Comparison of ENCODE assay signal across 1 cellular context in the genomic region with DNA sequence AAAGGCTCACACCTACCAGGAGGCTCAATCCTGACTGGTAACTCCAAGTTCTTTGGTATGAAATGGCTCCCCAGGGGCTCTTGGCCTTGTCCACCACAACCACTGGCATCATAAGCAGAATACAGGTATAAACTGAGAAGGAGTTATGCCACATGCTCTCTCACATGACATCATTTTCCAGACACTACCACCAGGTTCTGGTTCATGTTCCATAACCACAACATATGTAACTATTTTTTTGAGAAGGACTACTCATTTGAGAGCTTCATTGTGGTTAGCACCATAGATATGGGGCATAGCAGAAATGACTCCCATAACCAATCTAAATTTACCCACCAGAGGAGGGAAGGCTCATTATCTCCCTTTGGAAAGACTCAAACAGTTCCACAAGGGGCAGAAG.
TF ChIP-seq lines count a peak whose summit lies in the region.

No MANE protein-coding gene starts in this region.

TF ChIP-seq in GM23338, 12 proteins besides CTCF, POLR2A, EP300 and RAD21:
- TF ChIP-seq, protein P1, sequence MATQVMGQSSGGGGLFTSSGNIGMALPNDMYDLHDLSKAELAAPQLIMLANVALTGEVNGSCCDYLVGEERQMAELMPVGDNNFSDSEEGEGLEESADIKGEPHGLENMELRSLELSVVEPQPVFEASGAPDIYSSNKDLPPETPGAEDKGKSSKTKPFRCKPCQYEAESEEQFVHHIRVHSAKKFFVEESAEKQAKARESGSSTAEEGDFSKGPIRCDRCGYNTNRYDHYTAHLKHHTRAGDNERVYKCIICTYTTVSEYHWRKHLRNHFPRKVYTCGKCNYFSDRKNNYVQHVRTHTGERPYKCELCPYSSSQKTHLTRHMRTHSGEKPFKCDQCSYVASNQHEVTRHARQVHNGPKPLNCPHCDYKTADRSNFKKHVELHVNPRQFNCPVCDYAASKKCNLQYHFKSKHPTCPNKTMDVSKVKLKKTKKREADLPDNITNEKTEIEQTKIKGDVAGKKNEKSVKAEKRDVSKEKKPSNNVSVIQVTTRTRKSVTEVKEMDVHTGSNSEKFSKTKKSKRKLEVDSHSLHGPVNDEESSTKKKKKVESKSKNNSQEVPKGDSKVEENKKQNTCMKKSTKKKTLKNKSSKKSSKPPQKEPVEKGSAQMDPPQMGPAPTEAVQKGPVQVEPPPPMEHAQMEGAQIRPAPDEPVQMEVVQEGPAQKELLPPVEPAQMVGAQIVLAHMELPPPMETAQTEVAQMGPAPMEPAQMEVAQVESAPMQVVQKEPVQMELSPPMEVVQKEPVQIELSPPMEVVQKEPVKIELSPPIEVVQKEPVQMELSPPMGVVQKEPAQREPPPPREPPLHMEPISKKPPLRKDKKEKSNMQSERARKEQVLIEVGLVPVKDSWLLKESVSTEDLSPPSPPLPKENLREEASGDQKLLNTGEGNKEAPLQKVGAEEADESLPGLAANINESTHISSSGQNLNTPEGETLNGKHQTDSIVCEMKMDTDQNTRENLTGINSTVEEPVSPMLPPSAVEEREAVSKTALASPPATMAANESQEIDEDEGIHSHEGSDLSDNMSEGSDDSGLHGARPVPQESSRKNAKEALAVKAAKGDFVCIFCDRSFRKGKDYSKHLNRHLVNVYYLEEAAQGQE (IDR thresholded peaks at IDR 0.05; ENCODE audit: unreplicated experiment) = no peak
- TF ChIP-seq, protein P2, sequence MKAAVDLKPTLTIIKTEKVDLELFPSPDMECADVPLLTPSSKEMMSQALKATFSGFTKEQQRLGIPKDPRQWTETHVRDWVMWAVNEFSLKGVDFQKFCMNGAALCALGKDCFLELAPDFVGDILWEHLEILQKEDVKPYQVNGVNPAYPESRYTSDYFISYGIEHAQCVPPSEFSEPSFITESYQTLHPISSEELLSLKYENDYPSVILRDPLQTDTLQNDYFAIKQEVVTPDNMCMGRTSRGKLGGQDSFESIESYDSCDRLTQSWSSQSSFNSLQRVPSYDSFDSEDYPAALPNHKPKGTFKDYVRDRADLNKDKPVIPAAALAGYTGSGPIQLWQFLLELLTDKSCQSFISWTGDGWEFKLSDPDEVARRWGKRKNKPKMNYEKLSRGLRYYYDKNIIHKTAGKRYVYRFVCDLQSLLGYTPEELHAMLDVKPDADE (IDR thresholded peaks at IDR 0.05) = no peak
- TF ChIP-seq EZH2 (IDR thresholded peaks at IDR 0.05; ENCODE audit: low read depth, unreplicated experiment) (no peak), JUNB (IDR thresholded peaks at IDR 0.05; ENCODE audit: unreplicated experiment) (no peak), STAT1 (IDR thresholded peaks at IDR 0.05; ENCODE audit: unreplicated experiment) (no peak), EZH2phosphoT487 (IDR thresholded peaks at IDR 0.05; ENCODE audit: unreplicated experiment) (no peak), NANOG (IDR thresholded peaks at IDR 0.05; ENCODE audit: borderline replicate concordance) (no peak), CREB1 (CRISPR knock-in tag; IDR thresholded peaks at IDR 0.05; ENCODE audit: low read depth) (no peak), ZNF331 (CRISPR knock-in tag; IDR thresholded peaks at IDR 0.05; ENCODE audit: low read depth) (no peak), POLR2AphosphoS5 (IDR thresholded peaks at IDR 0.05; ENCODE audit: low read depth) (no peak), ZNF114 (CRISPR knock-in tag; IDR thresholded peaks at IDR 0.05) (no peak)
- TF ChIP-seq, protein P3, sequence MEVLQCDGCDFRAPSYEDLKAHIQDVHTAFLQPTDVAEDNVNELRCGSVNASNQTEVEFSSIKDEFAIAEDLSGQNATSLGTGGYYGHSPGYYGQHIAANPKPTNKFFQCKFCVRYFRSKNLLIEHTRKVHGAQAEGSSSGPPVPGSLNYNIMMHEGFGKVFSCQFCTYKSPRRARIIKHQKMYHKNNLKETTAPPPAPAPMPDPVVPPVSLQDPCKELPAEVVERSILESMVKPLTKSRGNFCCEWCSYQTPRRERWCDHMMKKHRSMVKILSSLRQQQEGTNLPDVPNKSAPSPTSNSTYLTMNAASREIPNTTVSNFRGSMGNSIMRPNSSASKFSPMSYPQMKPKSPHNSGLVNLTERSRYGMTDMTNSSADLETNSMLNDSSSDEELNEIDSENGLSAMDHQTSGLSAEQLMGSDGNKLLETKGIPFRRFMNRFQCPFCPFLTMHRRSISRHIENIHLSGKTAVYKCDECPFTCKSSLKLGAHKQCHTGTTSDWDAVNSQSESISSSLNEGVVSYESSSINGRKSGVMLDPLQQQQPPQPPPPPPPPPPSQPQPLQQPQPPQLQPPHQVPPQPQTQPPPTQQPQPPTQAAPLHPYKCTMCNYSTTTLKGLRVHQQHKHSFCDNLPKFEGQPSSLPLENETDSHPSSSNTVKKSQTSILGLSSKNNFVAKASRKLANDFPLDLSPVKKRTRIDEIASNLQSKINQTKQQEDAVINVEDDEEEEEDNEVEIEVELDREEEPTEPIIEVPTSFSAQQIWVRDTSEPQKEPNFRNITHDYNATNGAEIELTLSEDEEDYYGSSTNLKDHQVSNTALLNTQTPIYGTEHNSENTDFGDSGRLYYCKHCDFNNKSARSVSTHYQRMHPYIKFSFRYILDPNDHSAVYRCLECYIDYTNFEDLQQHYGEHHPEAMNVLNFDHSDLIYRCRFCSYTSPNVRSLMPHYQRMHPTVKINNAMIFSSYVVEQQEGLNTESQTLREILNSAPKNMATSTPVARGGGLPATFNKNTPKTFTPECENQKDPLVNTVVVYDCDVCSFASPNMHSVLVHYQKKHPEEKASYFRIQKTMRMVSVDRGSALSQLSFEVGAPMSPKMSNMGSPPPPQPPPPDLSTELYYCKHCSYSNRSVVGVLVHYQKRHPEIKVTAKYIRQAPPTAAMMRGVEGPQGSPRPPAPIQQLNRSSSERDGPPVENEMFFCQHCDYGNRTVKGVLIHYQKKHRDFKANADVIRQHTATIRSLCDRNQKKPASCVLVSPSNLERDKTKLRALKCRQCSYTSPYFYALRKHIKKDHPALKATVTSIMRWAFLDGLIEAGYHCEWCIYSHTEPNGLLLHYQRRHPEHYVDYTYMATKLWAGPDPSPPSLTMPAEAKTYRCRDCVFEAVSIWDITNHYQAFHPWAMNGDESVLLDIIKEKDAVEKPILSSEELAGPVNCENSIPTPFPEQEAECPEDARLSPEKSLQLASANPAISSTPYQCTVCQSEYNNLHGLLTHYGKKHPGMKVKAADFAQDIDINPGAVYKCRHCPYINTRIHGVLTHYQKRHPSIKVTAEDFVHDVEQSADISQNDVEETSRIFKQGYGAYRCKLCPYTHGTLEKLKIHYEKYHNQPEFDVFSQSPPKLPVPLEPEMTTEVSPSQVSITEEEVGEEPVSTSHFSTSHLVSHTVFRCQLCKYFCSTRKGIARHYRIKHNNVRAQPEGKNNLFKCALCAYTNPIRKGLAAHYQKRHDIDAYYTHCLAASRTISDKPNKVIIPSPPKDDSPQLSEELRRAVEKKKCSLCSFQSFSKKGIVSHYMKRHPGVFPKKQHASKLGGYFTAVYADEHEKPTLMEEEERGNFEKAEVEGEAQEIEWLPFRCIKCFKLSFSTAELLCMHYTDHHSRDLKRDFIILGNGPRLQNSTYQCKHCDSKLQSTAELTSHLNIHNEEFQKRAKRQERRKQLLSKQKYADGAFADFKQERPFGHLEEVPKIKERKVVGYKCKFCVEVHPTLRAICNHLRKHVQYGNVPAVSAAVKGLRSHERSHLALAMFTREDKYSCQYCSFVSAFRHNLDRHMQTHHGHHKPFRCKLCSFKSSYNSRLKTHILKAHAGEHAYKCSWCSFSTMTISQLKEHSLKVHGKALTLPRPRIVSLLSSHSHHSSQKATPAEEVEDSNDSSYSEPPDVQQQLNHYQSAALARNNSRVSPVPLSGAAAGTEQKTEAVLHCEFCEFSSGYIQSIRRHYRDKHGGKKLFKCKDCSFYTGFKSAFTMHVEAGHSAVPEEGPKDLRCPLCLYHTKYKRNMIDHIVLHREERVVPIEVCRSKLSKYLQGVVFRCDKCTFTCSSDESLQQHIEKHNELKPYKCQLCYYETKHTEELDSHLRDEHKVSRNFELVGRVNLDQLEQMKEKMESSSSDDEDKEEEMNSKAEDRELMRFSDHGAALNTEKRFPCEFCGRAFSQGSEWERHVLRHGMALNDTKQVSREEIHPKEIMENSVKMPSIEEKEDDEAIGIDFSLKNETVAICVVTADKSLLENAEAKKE (CRISPR knock-in tag; IDR thresholded peaks at IDR 0.05) = no peak
TF ChIP-seq in GM23338: peak in this region for 0.
